ENCODE assay signal across 30 cellular contexts in the genomic region with DNA sequence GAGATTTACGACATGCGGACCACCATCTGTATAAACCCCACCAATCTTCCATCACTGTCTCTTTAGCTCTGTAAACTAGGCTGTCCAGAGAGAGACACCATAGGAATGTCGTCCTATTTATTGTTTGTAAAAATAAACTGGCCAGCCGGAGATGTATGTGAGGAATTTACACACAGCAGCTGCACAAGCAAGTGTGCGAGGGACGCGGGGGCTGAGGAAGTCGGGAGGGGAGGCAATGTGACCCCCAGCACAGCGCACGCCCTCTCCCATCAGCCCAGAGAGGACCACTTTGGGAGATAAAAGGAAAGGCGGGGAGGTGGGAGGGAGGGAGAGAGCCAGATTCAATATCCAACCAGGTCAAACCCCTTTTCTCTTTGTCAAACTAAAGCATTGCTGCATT.
"Had no signal": no experiment of that assay in that cellular context is flagged by ENCODE, and none has a peak within 500 bp of the region (broad histone marks: within the 10 kb centered on the region; RNA-seq: fewer than 3 reads in every experiment).

No MANE protein-coding gene starts in this region.

- H3K4me3 ChIP-seq: adrenal gland, body of pancreas, esophagus squamous epithelium, gastroesophageal sphincter had no signal

- H3K36me3 Mint-ChIP-seq: activated CD4-positive, alpha-beta memory T cell treated with anti-CD3 and anti-CD28 coated beads for 36 hours; activated CD8-positive, alpha-beta memory T cell treated with anti-CD3 and anti-CD28 coated beads, Interleukin-2, amount 10 ng/mL, durations not matched to agents 7 days and 5 days; activated naive CD4-positive, alpha-beta T cell treated with anti-CD3 and anti-CD28 coated beads, Interleukin-2, amount 50 U/mL, for 24 hours; activated naive CD8-positive, alpha-beta T cell treated with anti-CD3 and anti-CD28 coated beads for 36 hours had no signal

- H3K4me1 ChIP-seq: adrenal gland, body of pancreas, esophagus squamous epithelium, gastroesophageal sphincter had no signal

- H3K4me3 Mint-ChIP-seq: activated CD4-positive, alpha-beta memory T cell treated with anti-CD3 and anti-CD28 coated beads for 36 hours; activated CD4-positive, alpha-beta T cell treated with anti-CD3 and anti-CD28 coated beads for 36 hours; activated CD4-positive, alpha-beta T cell treated with anti-CD3 and anti-CD28 coated beads, Interleukin-2, amount 10 ng/mL, durations not matched to agents 24 days and 14 days; activated CD8-positive, alpha-beta memory T cell treated with anti-CD3 and anti-CD28 coated beads, Interleukin-2, amount 10 ng/mL, durations not matched to agents 7 days and 5 days; activated CD8-positive, alpha-beta T cell treated with anti-CD3 and anti-CD28 coated beads, Interleukin-2, amount 10 ng/mL, durations not matched to agents 7 days and 5 days; activated naive CD4-positive, alpha-beta T cell treated with anti-CD3 and anti-CD28 coated beads for 36 hours; activated naive CD4-positive, alpha-beta T cell treated with anti-CD3 and anti-CD28 coated beads, Interleukin-2, amount 50 U/mL, for 24 hours; activated naive CD8-positive, alpha-beta T cell treated with anti-CD3 and anti-CD28 coated beads for 36 hours; activated naive CD8-positive, alpha-beta T cell treated with anti-CD3 and anti-CD28 coated beads, Interleukin-2, amount 50 U/mL, for 24 hours; activated T-helper 1 cell treated with anti-CD3 and anti-CD28 coated beads, Interleukin-12 subunit alpha, Interleukin-12 subunit beta, Interleukin-2, Interleukin-4 antibody, amounts not matched to agents 30 ng/mL and 10 ng/mL and 1 ng/mL, durations not matched to agents 14 hours and 24 hours and 36 hours had no signal

- FAIRE-seq: colon, endothelial cell of umbilical vein had no signal

- H3K9me3 Mint-ChIP-seq: activated CD4-positive, alpha-beta memory T cell treated with anti-CD3 and anti-CD28 coated beads for 36 hours; activated CD4-positive, alpha-beta T cell treated with anti-CD3 and anti-CD28 coated beads, Interleukin-2, amount 10 ng/mL, durations not matched to agents 24 days and 14 days; activated naive CD4-positive, alpha-beta T cell treated with anti-CD3 and anti-CD28 coated beads for 36 hours; activated naive CD8-positive, alpha-beta T cell treated with anti-CD3 and anti-CD28 coated beads for 36 hours; activated T-helper 1 cell treated with anti-CD3 and anti-CD28 coated beads, Interleukin-12 subunit alpha, Interleukin-12 subunit beta, Interleukin-2, Interleukin-4 antibody, amounts not matched to agents 30 ng/mL and 10 ng/mL and 1 ng/mL, durations not matched to agents 14 hours and 24 hours and 36 hours had no signal

- H3K27ac Mint-ChIP-seq: activated CD4-positive, alpha-beta memory T cell treated with anti-CD3 and anti-CD28 coated beads for 36 hours; activated CD4-positive, alpha-beta T cell treated with anti-CD3 and anti-CD28 coated beads for 36 hours; activated CD4-positive, alpha-beta T cell treated with anti-CD3 and anti-CD28 coated beads, Interleukin-2, amount 10 ng/mL, durations not matched to agents 24 days and 14 days; activated CD8-positive, alpha-beta memory T cell treated with anti-CD3 and anti-CD28 coated beads, Interleukin-2, amount 10 ng/mL, durations not matched to agents 7 days and 5 days; activated CD8-positive, alpha-beta T cell treated with anti-CD3 and anti-CD28 coated beads, Interleukin-2, amount 10 ng/mL, durations not matched to agents 7 days and 5 days; activated naive CD4-positive, alpha-beta T cell treated with anti-CD3 and anti-CD28 coated beads for 36 hours; activated naive CD4-positive, alpha-beta T cell treated with anti-CD3 and anti-CD28 coated beads, Interleukin-2, amount 50 U/mL, for 24 hours; activated naive CD8-positive, alpha-beta T cell treated with anti-CD3 and anti-CD28 coated beads for 36 hours; activated naive CD8-positive, alpha-beta T cell treated with anti-CD3 and anti-CD28 coated beads, Interleukin-2, amount 50 U/mL, for 24 hours; activated T-helper 1 cell treated with anti-CD3 and anti-CD28 coated beads, Interleukin-12 subunit alpha, Interleukin-12 subunit beta, Interleukin-2, Interleukin-4 antibody, amounts not matched to agents 30 ng/mL and 10 ng/mL and 1 ng/mL, durations not matched to agents 14 hours and 24 hours and 36 hours; activated T-helper 2 cell treated with anti-CD3 and anti-CD28 coated beads, Interferon-gamma antibody, Interleukin-2, Interleukin-4, amounts not matched to agents 10 μg/mL and 5 μg/mL and 100 μg/mL, durations not matched to agents 14 hours and 24 hours and 36 hours had no signal

- H3K9me3 ChIP-seq: adrenal gland, body of pancreas, esophagus squamous epithelium had no signal

- H3K36me3 ChIP-seq: adrenal gland, esophagus squamous epithelium, gastroesophageal sphincter had no signal

- H3K4me1 Mint-ChIP-seq: activated CD4-positive, alpha-beta T cell treated with anti-CD3 and anti-CD28 coated beads for 36 hours; activated CD4-positive, alpha-beta T cell treated with anti-CD3 and anti-CD28 coated beads, Interleukin-2, amount 10 ng/mL, durations not matched to agents 24 days and 14 days; activated CD8-positive, alpha-beta memory T cell treated with anti-CD3 and anti-CD28 coated beads, Interleukin-2, amount 10 ng/mL, durations not matched to agents 7 days and 5 days; activated naive CD4-positive, alpha-beta T cell treated with anti-CD3 and anti-CD28 coated beads, Interleukin-2, amount 50 U/mL, for 24 hours; activated naive CD8-positive, alpha-beta T cell treated with anti-CD3 and anti-CD28 coated beads for 36 hours; activated naive CD8-positive, alpha-beta T cell treated with anti-CD3 and anti-CD28 coated beads, Interleukin-2, amount 50 U/mL, for 24 hours had no signal

- DNase-seq: activated CD4-positive, alpha-beta memory T cell treated with anti-CD3 and anti-CD28 coated beads for 36 hours; activated CD4-positive, alpha-beta T cell treated with anti-CD3 and anti-CD28 coated beads for 36 hours; activated CD4-positive, alpha-beta T cell treated with anti-CD3 and anti-CD28 coated beads, Interleukin-2, amount 10 ng/mL, durations not matched to agents 24 days and 14 days; activated CD4-positive, CD25-positive, alpha-beta regulatory T cell; activated CD4-positive, CD25-positive, alpha-beta regulatory T cell treated with anti-CD3 and anti-CD28 coated beads, Interleukin-2, amount 50 U/mL, for 72 hours; activated CD8-positive, alpha-beta memory T cell treated with anti-CD3 and anti-CD28 coated beads, Interleukin-2, amount 10 ng/mL, durations not matched to agents 7 days and 5 days; activated CD8-positive, alpha-beta memory T cell treated with anti-CD3 and anti-CD28 coated beads, Interleukin-2, amount 50 U/mL, for 4 hours; activated CD8-positive, alpha-beta T cell treated with anti-CD3 and anti-CD28 coated beads, Interleukin-2, amount 10 ng/mL, durations not matched to agents 7 days and 5 days; activated effector memory CD4-positive, alpha-beta T cell treated with anti-CD3 and anti-CD28 coated beads, Interleukin-2, amount 50 U/mL, for 16 hours; activated naive CD4-positive, alpha-beta T cell treated with anti-CD3 and anti-CD28 coated beads for 36 hours; activated naive CD8-positive, alpha-beta T cell treated with anti-CD3 and anti-CD28 coated beads for 36 hours; activated naive CD8-positive, alpha-beta T cell treated with anti-CD3 and anti-CD28 coated beads, Interleukin-2, amount 50 U/mL, for 24 hours; activated T-cell treated with anti-CD3 and anti-CD28 coated beads, Interleukin-2, amount 50 U/mL, for 1 hour; activated T-cell treated with anti-CD3 and anti-CD28 coated beads, Interleukin-2, amount 50 U/mL, for 48 hours; adrenal gland; amygdala; aorta; body of pancreas; caudate nucleus; effector CD8-positive, alpha-beta T cell; esophagus squamous epithelium; foreskin melanocyte; T-helper 2 cell had no signal

- H3K27me3 Mint-ChIP-seq: activated CD4-positive, alpha-beta memory T cell treated with anti-CD3 and anti-CD28 coated beads for 36 hours; activated CD4-positive, alpha-beta T cell treated with anti-CD3 and anti-CD28 coated beads for 36 hours; activated CD4-positive, alpha-beta T cell treated with anti-CD3 and anti-CD28 coated beads, Interleukin-2, amount 10 ng/mL, durations not matched to agents 24 days and 14 days; activated CD8-positive, alpha-beta memory T cell treated with anti-CD3 and anti-CD28 coated beads, Interleukin-2, amount 10 ng/mL, durations not matched to agents 7 days and 5 days; activated naive CD4-positive, alpha-beta T cell treated with anti-CD3 and anti-CD28 coated beads, Interleukin-2, amount 50 U/mL, for 24 hours; activated naive CD8-positive, alpha-beta T cell treated with anti-CD3 and anti-CD28 coated beads for 36 hours; activated naive CD8-positive, alpha-beta T cell treated with anti-CD3 and anti-CD28 coated beads, Interleukin-2, amount 50 U/mL, for 24 hours had no signal

- ATAC-seq: activated CD4-positive, alpha-beta T cell treated with anti-CD3 and anti-CD28 coated beads for 36 hours; activated CD8-positive, alpha-beta memory T cell treated with anti-CD3 and anti-CD28 coated beads, Interleukin-2, amount 10 ng/mL, durations not matched to agents 7 days and 5 days; activated CD8-positive, alpha-beta T cell treated with anti-CD3 and anti-CD28 coated beads, Interleukin-2, amount 10 ng/mL, durations not matched to agents 7 days and 5 days; activated naive CD8-positive, alpha-beta T cell treated with anti-CD3 and anti-CD28 coated beads, Interleukin-2, amount 50 U/mL, for 24 hours; body of pancreas; gastroesophageal sphincter had no signal

- H3K27ac ChIP-seq: adrenal gland, body of pancreas, epithelial cell of prostate, esophagus squamous epithelium, gastroesophageal sphincter had no signal

- H3K27me3 ChIP-seq: adrenal gland, body of pancreas, esophagus squamous epithelium, gastroesophageal sphincter had no signal
